ENCODE assay signal across 14 cellular contexts in the genomic region with DNA sequence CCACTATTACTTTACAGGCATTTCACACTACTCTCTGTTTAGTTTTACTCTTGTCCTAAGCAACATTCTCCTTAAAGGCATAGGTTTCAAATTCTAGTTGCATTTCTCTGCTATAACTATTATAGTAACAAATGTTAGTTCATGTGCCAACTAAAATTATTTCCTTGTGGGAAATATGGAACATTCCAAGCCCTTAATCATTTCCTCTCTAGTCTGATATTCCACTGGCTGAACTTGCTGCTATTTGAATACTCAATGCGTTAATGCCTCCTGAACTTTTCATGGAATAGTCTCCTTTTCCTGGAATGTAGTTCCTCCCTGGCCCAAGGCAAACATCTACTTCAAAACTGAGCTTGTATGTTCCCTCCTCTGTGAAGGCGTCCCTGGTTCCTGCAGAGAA. TPM values are rescaled to one million over a fixed set of nuclear protein-coding genes. Genes with fewer than 3 reads are reported as not detected.
DNase-seq lines count a peak whose midpoint lies in the region; ATAC-seq and TF ChIP-seq lines count a peak whose summit lies in the region.
"Had no signal": no experiment of that assay in that cellular context is flagged by ENCODE, and none has a peak within 500 bp of the region (broad histone marks: within the 10 kb centered on the region; RNA-seq: fewer than 3 reads in every experiment).

No MANE protein-coding gene starts in this region.

- no peak for TF ChIP-seq EP300 in ovary (IDR thresholded peaks at IDR 0.05)

- H3K4me1 Mint-ChIP-seq in nephron: peaks cover 26% of the 10 kb centered on the region

- TF ChIP-seq CTCF in RWPE2 (IDR thresholded peaks at IDR 0.05; ENCODE audit: poor library complexity, severe bottlenecking): no peak
- no peak for TF ChIP-seq CTCF in epithelial cell of esophagus (IDR thresholded peaks at IDR 0.05; ENCODE audit: insufficient read depth, low read depth, low read length, missing control alignments)
- no peak for TF ChIP-seq CTCF in nephron (IDR thresholded peaks at IDR 0.05; ENCODE audit: unreplicated experiment in 3 of 3)
- TF ChIP-seq CTCF in ovary (IDR thresholded peaks at IDR 0.05): no peak

- H3K36me3 Mint-ChIP-seq in nephron (ENCODE audit: low read depth): peaks cover 53% of the 10 kb centered on the region

- H3K27ac ChIP-seq in RWPE2 (ENCODE audit: poor library complexity, severe bottlenecking) (peak overlapping the region; percentile 89), ovary (no peak overlapping the region)

- H3K27me3 Mint-ChIP-seq in nephron (ENCODE audit: low read depth): no peaks in the 10 kb centered on the region
- H3K27me3 Mint-ChIP-seq: CD4-positive, CD25-positive, alpha-beta regulatory T cell had no signal

- H3K4me3 ChIP-seq in RWPE2 (ENCODE audit: severe bottlenecking): no peak overlapping the region
- H3K4me3 ChIP-seq in epithelial cell of esophagus (ENCODE audit: low read length): no peak overlapping the region
- H3K4me3 ChIP-seq in ovary: no peak overlapping the region

- peak; percentile 93 for ATAC-seq in RWPE2 (ENCODE audit: low read depth)

- no peaks in the 10 kb centered on the region; the same call in 1 of the 2 replicates for H3K36me3 ChIP-seq in RWPE2 (ENCODE audit: low read depth)
- no peaks in the 10 kb centered on the region for H3K36me3 ChIP-seq in ovary

- intact Hi-C loops in ovary (cut with DNase I): no loop called here

- H3K27me3 ChIP-seq in RWPE2 (ENCODE audit: insufficient read depth, poor library complexity, severe bottlenecking) (no peaks in the 10 kb centered on the region), ovary (no peaks in the 10 kb centered on the region)

- TF ChIP-seq POLR2A in ovary (IDR thresholded peaks at IDR 0.05): no peak

- H3K9me3 ChIP-seq in RWPE2 (ENCODE audit: severe bottlenecking) (peaks cover 6% of the 10 kb centered on the region), ovary (no peaks in the 10 kb centered on the region)

- no peak overlapping the region for H3K4me3 Mint-ChIP-seq in nephron
- H3K4me3 Mint-ChIP-seq: CD4-positive, CD25-positive, alpha-beta regulatory T cell had no signal

- H3K27ac Mint-ChIP-seq in nephron: peak overlapping the region; percentile 17 to 46 (median 40)
- H3K27ac Mint-ChIP-seq: CD4-positive, CD25-positive, alpha-beta regulatory T cell had no signal

- peaks cover 31% of the 10 kb centered on the region for H3K4me1 ChIP-seq in RWPE2 (ENCODE audit: insufficient read depth, poor library complexity, severe bottlenecking)
- H3K4me1 ChIP-seq in ovary (ENCODE audit: insufficient read depth): peaks cover 8% of the 10 kb centered on the region

- H3K9me3 Mint-ChIP-seq in nephron: peaks cover 22% of the 10 kb centered on the region

- DNase-seq in EH (ENCODE audit: low read depth) (peak; percentile 91), RWPE2 (ENCODE audit: low spot score) (no peak), epithelial cell of esophagus (ENCODE audit: low read depth) (peak; percentile 68), KG1 (lab: John Stamatoyannopoulos, UW) (no peak), ovary (no peak), NCI-H2029 treated with DMSO at 0.1 percent for 48 hours (lab: John Stamatoyannopoulos, UW) (no peak), ecto neural progenitor cell (ENCODE audit: low spot score) (no peak)
- DNase-seq: activated CD4-positive, alpha-beta T cell treated with anti-CD3 and anti-CD28 coated beads, Interleukin-2, amount 50 U/mL, for 1 hour; activated effector memory CD4-positive, alpha-beta T cell treated with Interleukin-2 at 50 U/mL for 16 hours; CD4-positive, CD25-positive, alpha-beta regulatory T cell; hippocampal formation; substantia nigra; T-helper 2 cell had no signal

- WGBS in ovary, 3 donors: 18 to 26% (median 25%) methylated on average over 2 of the region's 2 CpGs

RNA-seq across cellular contexts. Expression of gene TBX19, which starts 19.3 kb away (rescaled TPM):
- 1 to 10 TPM in 6 of 7 donors, under 1 TPM in 1; 0.92 to 4.1 (median 3.6) TPM for total RNA-seq in ovary
- 1 to 10 TPM; 3.7 to 3.9 TPM for polyA plus RNA-seq in ovary

RNA-seq across cellular contexts. Expression of gene SFT2D2, which starts 35.6 kb away (rescaled TPM):
- total RNA-seq in ovary: 100 to 1,000 TPM in 1 of 7 donors, 10 to 100 TPM in 6; 27.8 to 102 (median 84.5) TPM
- 10 to 100 TPM; 12.6 to 19.0 TPM for polyA plus RNA-seq in ovary

Comparison
In these comparisons a context has a peak if more than half of its experiments do, and no peak if none do; other contexts are left out.
1. DNase-seq: peak in EH (single experiment) and epithelial cell of esophagus (single experiment); none in RWPE2 (single experiment), KG1 (single experiment), ovary (0 of 5), NCI-H2029 treated with DMSO at 0.1 percent for 48 hours (single experiment) and ecto neural progenitor cell (single experiment).